Comparison of ENCODE assay signal across 19 cellular contexts in the genomic region with DNA sequence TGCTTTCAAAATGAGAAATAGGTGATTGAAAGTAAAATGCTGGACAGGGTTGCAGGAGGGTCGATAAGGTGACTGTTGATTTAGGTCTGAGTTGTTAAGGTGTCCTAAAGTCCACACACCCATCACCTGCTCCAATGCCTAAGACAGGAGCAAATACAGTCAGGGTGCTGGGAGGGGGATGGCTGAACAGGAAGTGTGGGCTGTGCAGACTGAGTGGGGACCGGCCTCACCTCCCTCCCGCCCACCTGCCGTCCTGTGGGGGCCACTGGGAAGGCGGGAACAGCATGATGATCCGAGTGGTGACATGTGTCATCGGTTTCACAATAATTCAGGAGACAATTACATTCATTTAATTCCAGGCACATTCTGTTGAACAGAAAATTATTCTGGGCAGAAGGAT.
A peak's percentile ranks its signal among the peaks of the same experiment; 100 is the strongest.
DNase-seq lines count a peak whose midpoint lies in the region; ATAC-seq, FAIRE-seq and TF ChIP-seq lines count a peak whose summit lies in the region.
"Had no signal": no experiment of that assay in that cellular context is flagged by ENCODE, and none has a peak within 500 bp of the region (broad histone marks: within the 10 kb centered on the region; RNA-seq: fewer than 3 reads in every experiment).

No MANE protein-coding gene starts in this region.

- H3K9me3 Mint-ChIP-seq in neural crest cell (no peaks in the 10 kb centered on the region), Caco-2 (ENCODE audit: unreplicated experiment) (no peaks in the 10 kb centered on the region)
- H3K9me3 Mint-ChIP-seq in stimulated activated effector memory CD8-positive, alpha-beta T cell treated with anti-CD3 and anti-CD28 coated beads, Interleukin-12 subunit alpha, Interleukin-12 subunit beta, amount 100 ng/mL, for 72 hours, result peaks cover under 1% of the 10 kb centered on the region
- H3K9me3 Mint-ChIP-seq: CD4-positive, CD25-positive, alpha-beta regulatory T cell had no signal

- no peak for TF ChIP-seq EP300 in K562 (IDR thresholded peaks at IDR 0.05; ENCODE audit: low read length)

- H3K27ac Mint-ChIP-seq in neural crest cell (ENCODE audit: unreplicated experiment), result peak overlapping the region; percentile 50
- no peak overlapping the region for H3K27ac Mint-ChIP-seq in stimulated activated effector memory CD8-positive, alpha-beta T cell treated with anti-CD3 and anti-CD28 coated beads, Interleukin-12 subunit alpha, Interleukin-12 subunit beta, amount 100 ng/mL, for 72 hours
- H3K27ac Mint-ChIP-seq in Caco-2 (ENCODE audit: unreplicated experiment), result no peak overlapping the region
- H3K27ac Mint-ChIP-seq: CD4-positive, CD25-positive, alpha-beta regulatory T cell had no signal

- H3K27me3 Mint-ChIP-seq in neural crest cell (ENCODE audit: low read depth), result peaks cover 2% of the 10 kb centered on the region
- H3K27me3 Mint-ChIP-seq in Caco-2 (ENCODE audit: insufficient read depth, unreplicated experiment), result peaks cover 3% of the 10 kb centered on the region

- intact Hi-C loops in K562 (cut with micrococcal nuclease), result no loop called here
- intact Hi-C loops in Caco-2 (cut with micrococcal nuclease; ENCODE audit: unreplicated experiment), result no loop called here

- no peak for TF ChIP-seq RAD21 in K562 (CRISPR knock-in tag; conservative IDR thresholded peaks at IDR 0.05 in 1 of 2, IDR thresholded peaks at IDR 0.05 in 1 of 2)

- no TSS peak for BruUV-seq in K562 (replicated peaks; lab: Mats Ljungman, UMichigan)
- no TSS peak for BruUV-seq in Caco-2 (replicated peaks; lab: Mats Ljungman, UMichigan)

- H3K27me3 ChIP-seq in K562 (ENCODE audit: control insufficient read depth in 2 of 2, insufficient read depth in 2 of 2, low read length in 2 of 2) (peaks cover 56 to 74% of the 10 kb centered on the region in 2 experiments), Caco-2 (replicated peaks; ENCODE audit: control insufficient read depth, insufficient read depth, low read length) (no peaks in the 10 kb centered on the region)

- no peaks in the 10 kb centered on the region for H3K9me3 ChIP-seq in HEK293 (ENCODE audit: control insufficient read depth, insufficient read depth, low read depth, low read length)
- H3K9me3 ChIP-seq in K562 (replicated peaks; ENCODE audit: control insufficient read depth, insufficient read depth, low read depth, low read length), result no peaks in the 10 kb centered on the region
- no peaks in the 10 kb centered on the region for H3K9me3 ChIP-seq in Caco-2

- TF ChIP-seq POLR2A in K562 (conservative IDR thresholded peaks at IDR 0.05), result no peak

- no peak overlapping the region for H3K27ac ChIP-seq in HEK293 (ENCODE audit: extremely low read depth, low read depth, low read length)
- H3K27ac ChIP-seq in K562 (ENCODE audit: extremely low read depth, low read depth, low read length), result no peak overlapping the region
- H3K27ac ChIP-seq: GM23248, SK-N-MC had no signal

- peaks cover 27% of the 10 kb centered on the region; the same call in 1 of the 2 replicates for H4K20me1 ChIP-seq in K562 (replicated peaks; ENCODE audit: control insufficient read depth, insufficient read depth, low read length)

- FAIRE-seq in K562 (lab: Jason Lieb, UNC), result no peak
- FAIRE-seq: GM12891 had no signal

- POLR2A ChIA-PET in HEK293 (lab: Yijun Ruan, JAX), result no interaction called here
- POLR2A ChIA-PET in K562 (lab: Yijun Ruan, JAX), result no interaction called here
- POLR2A ChIA-PET in Caco-2 (lab: Charles Lee), result no interaction called here

- DNase-seq in NCI-H2081 (lab: John Stamatoyannopoulos, UW) (peak; percentile 85 to 89), K562 (ENCODE audit: extremely low read depth in 1 of 4, low spot score in 3 of 4) (no peak), neural crest cell (ENCODE audit: low read depth, low spot score) (no peak), NCI-H2029 treated with DMSO at 0.1 percent for 48 hours (lab: John Stamatoyannopoulos, UW) (no peak), NCI-H774 (lab: John Stamatoyannopoulos, UW) (no peak), Caco-2 (no peak)
- no peak for DNase-seq in stimulated activated effector memory CD8-positive, alpha-beta T cell treated with anti-CD3 and anti-CD28 coated beads, Interleukin-12 subunit alpha, Interleukin-12 subunit beta, amount 100 ng/mL, for 72 hours (ENCODE audit: low spot score in 2 of 2)
- DNase-seq: CD4-positive, CD25-positive, alpha-beta regulatory T cell; GM23248; HCEC 1CT; MV-4-11; NCI-H1930; PC-3; SHP77; SW 1271; T-helper 2 cell had no signal

- H2AFZ ChIP-seq in K562 (ENCODE audit: low read depth, low read length), result no peak overlapping the region
- H2AFZ ChIP-seq: GM23248 had no signal

- H3K4me3 ChIP-seq in HEK293 (ENCODE audit: low read depth, low read length), result no peak overlapping the region
- no peak overlapping the region for H3K4me3 ChIP-seq in K562
- no peak overlapping the region for H3K4me3 ChIP-seq in Caco-2 (ENCODE audit: low read depth, low read length)
- H3K4me3 ChIP-seq: GM23248, SK-N-MC had no signal

- 0 out of 3 replicates have a peak, but pooled peaks have one; percentile 20 for ATAC-seq in K562
- ATAC-seq in stimulated activated effector memory CD8-positive, alpha-beta T cell treated with anti-CD3 and anti-CD28 coated beads, Interleukin-12 subunit alpha, Interleukin-12 subunit beta, amount 100 ng/mL, for 72 hours, result no peak
- ATAC-seq: PC-3 had no signal

- TF ChIP-seq CTCF in HEK293 (tag by site-specific recombination; IDR thresholded peaks at IDR 0.05) (no peak), K562 (IDR thresholded peaks at IDR 0.05 in 2 of 3, conservative IDR thresholded peaks at IDR 0.05 in 1 of 3; ENCODE audit: insufficient read depth in 2 of 3, low read depth in 1 of 3, low read length in 3 of 3) (no peak), neural crest cell (conservative IDR thresholded peaks at IDR 0.05) (no peak), Caco-2 (IDR thresholded peaks at IDR 0.05; ENCODE audit: insufficient read depth in 1 of 2, low read depth in 1 of 2, low read length in 1 of 2, severe bottlenecking in 1 of 2, unreplicated experiment in 1 of 2) (no peak)

- in situ Hi-C loops in K562 (cut with MboI), result no loop called here

- H3K9me1 ChIP-seq in K562 (ENCODE audit: control insufficient read depth, insufficient read depth, low read length), result no peaks in the 10 kb centered on the region

- 0% methylated on average over 7 of the region's 7 CpGs for WGBS in K562 (ENCODE audit: insufficient coverage, low coverage, missing lambda C conversion rate)

- no peak overlapping the region for H3K9ac ChIP-seq in K562 (ENCODE audit: insufficient read depth in 1 of 2, low read depth in 2 of 2, low read length in 2 of 2)
- H3K9ac ChIP-seq: GM23248 had no signal

- H3K36me3 ChIP-seq in HEK293 (ENCODE audit: control insufficient read depth in 2 of 2, insufficient read depth in 1 of 2, low read length in 2 of 2), result peaks cover 0 to 6% of the 10 kb centered on the region in 2 experiments; a peak in 1 of 3 replicates
- no peaks in the 10 kb centered on the region for H3K36me3 ChIP-seq in K562 (ENCODE audit: control insufficient read depth, insufficient read depth, low read length)
- no peaks in the 10 kb centered on the region for H3K36me3 ChIP-seq in Caco-2 (ENCODE audit: control insufficient read depth, insufficient read depth, low read length)

- no peaks in the 10 kb centered on the region for H3K79me2 ChIP-seq in K562 (ENCODE audit: control insufficient read depth, insufficient read depth, low read length)

- H3K4me2 ChIP-seq in K562 (ENCODE audit: insufficient read depth, low read length), result no peak overlapping the region

- CTCF ChIA-PET in HEK293 (lab: Yijun Ruan, JAX), result interaction anchor here (0.7 kb wide), 1 partner anchor 588 kb away, joined by 4 read pairs; no protein-coding TSS in a partner anchor
- CTCF ChIA-PET in K562 (lab: Yijun Ruan, JAX; ENCODE audit: low intra/inter-chr PET ratio), result no interaction called here
- CTCF ChIA-PET in Caco-2 (lab: Charles Lee), result no interaction called here

- H3K4me3 Mint-ChIP-seq in neural crest cell, result peak overlapping the region; percentile 61
- no peak overlapping the region for H3K4me3 Mint-ChIP-seq in stimulated activated effector memory CD8-positive, alpha-beta T cell treated with anti-CD3 and anti-CD28 coated beads, Interleukin-12 subunit alpha, Interleukin-12 subunit beta, amount 100 ng/mL, for 72 hours
- H3K4me3 Mint-ChIP-seq in Caco-2 (ENCODE audit: unreplicated experiment), result no peak overlapping the region
- H3K4me3 Mint-ChIP-seq: CD4-positive, CD25-positive, alpha-beta regulatory T cell had no signal

- peaks cover 14% of the 10 kb centered on the region for H3K36me3 Mint-ChIP-seq in neural crest cell (ENCODE audit: low read depth)
- no peaks in the 10 kb centered on the region for H3K36me3 Mint-ChIP-seq in stimulated activated effector memory CD8-positive, alpha-beta T cell treated with anti-CD3 and anti-CD28 coated beads, Interleukin-12 subunit alpha, Interleukin-12 subunit beta, amount 100 ng/mL, for 72 hours
- no peaks in the 10 kb centered on the region for H3K36me3 Mint-ChIP-seq in Caco-2 (ENCODE audit: insufficient read depth, unreplicated experiment)
- H3K36me3 Mint-ChIP-seq: CD4-positive, CD25-positive, alpha-beta regulatory T cell had no signal

- H3K4me1 ChIP-seq in HEK293 (ENCODE audit: control insufficient read depth, insufficient read depth, low read length), result no peaks in the 10 kb centered on the region
- H3K4me1 ChIP-seq in K562 (replicated peaks in 1 of 2; ENCODE audit: control insufficient read depth in 2 of 2, insufficient read depth in 2 of 2, low read length in 2 of 2), result peaks cover 0 to 8% of the 10 kb centered on the region in 2 experiments; a peak in 1 of 5 replicates
- H3K4me1 ChIP-seq in Caco-2, result no peaks in the 10 kb centered on the region

- peaks cover 17% of the 10 kb centered on the region for H3K4me1 Mint-ChIP-seq in neural crest cell
- peaks cover 8% of the 10 kb centered on the region for H3K4me1 Mint-ChIP-seq in stimulated activated effector memory CD8-positive, alpha-beta T cell treated with anti-CD3 and anti-CD28 coated beads, Interleukin-12 subunit alpha, Interleukin-12 subunit beta, amount 100 ng/mL, for 72 hours
- no peaks in the 10 kb centered on the region for H3K4me1 Mint-ChIP-seq in Caco-2 (ENCODE audit: low read depth, unreplicated experiment)

TF ChIP-seq in HEK293, 187 proteins besides CTCF, POLR2A, EP300 and RAD21 (continues in another document):
- TF ChIP-seq ZFHX2 (tag by site-specific recombination; conservative IDR thresholded peaks at IDR 0.05), result peak; percentile 56
- no peak for TF ChIP-seq BCL11A (tag by site-specific recombination; IDR thresholded peaks at IDR 0.05; ENCODE audit: low read depth)
- TF ChIP-seq ZNF416 (tag by site-specific recombination; IDR thresholded peaks at IDR 0.05), result no peak
- peak; percentile 37; the same call in 1 of the 2 replicates for TF ChIP-seq EGR2 (tag by site-specific recombination; IDR thresholded peaks at IDR 0.05; ENCODE audit: low read depth)
- no peak for TF ChIP-seq WT1 (tag by site-specific recombination; IDR thresholded peaks at IDR 0.05)

Comparison
In these comparisons a context has a peak if more than half of its experiments do, and no peak if none do; other contexts are left out.
1. DNase-seq: peak in NCI-H2081 (2 of 2); none in K562 (0 of 4), neural crest cell (single experiment), stimulated activated effector memory CD8-positive, alpha-beta T cell treated with anti-CD3 and anti-CD28 coated beads, Interleukin-12 subunit alpha, Interleukin-12 subunit beta, amount 100 ng/mL, for 72 hours (0 of 2), NCI-H2029 treated with DMSO at 0.1 percent for 48 hours (single experiment), NCI-H774 (single experiment) and Caco-2 (0 of 2).